1 cellular context compared by ENCODE assay signal in the genomic region with DNA sequence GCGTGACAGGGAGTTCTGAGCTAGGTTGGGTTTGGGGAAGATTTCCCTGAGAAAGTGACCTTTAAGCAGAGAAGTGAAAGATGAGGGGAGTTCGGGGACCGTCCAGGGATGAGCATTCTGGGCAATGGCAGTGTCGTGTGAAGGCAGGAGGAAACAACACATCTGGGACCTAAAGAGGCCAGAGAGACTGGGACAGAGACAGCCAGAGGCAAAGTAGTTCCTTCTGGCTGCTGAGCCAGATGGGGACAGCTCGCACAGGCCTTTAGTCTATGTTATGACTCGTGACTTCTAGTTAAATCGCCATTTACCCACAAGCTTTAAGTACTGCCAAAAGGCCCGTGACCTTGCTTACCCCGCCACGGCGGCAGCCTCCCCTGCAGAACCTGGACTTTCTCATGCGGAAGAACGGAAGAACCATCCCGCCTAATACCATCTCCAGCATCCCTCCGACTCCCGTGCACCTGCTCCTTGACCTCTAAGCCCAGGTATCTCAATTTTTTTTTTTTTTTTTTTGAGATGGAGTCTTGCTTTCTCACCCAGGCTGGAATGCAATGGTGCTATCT.
TF ChIP-seq lines count a peak whose summit lies in the region.

No MANE protein-coding gene starts in this region.

TF ChIP-seq in HepG2, 621 proteins besides CTCF, POLR2A, EP300 and RAD21:
- TF ChIP-seq KLF12 (CRISPR knock-in tag; IDR thresholded peaks at IDR 0.05; ENCODE audit: borderline replicate concordance), result no peak
- TF ChIP-seq, protein P1, sequence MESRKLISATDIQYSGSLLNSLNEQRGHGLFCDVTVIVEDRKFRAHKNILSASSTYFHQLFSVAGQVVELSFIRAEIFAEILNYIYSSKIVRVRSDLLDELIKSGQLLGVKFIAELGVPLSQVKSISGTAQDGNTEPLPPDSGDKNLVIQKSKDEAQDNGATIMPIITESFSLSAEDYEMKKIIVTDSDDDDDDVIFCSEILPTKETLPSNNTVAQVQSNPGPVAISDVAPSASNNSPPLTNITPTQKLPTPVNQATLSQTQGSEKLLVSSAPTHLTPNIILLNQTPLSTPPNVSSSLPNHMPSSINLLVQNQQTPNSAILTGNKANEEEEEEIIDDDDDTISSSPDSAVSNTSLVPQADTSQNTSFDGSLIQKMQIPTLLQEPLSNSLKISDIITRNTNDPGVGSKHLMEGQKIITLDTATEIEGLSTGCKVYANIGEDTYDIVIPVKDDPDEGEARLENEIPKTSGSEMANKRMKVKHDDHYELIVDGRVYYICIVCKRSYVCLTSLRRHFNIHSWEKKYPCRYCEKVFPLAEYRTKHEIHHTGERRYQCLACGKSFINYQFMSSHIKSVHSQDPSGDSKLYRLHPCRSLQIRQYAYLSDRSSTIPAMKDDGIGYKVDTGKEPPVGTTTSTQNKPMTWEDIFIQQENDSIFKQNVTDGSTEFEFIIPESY (CRISPR knock-in tag; IDR thresholded peaks at IDR 0.05), result peak; percentile 62; the same call in 1 of the 2 replicates
